In genomic region chr9:94183240-94183999, GRCh38 we compare ENCODE assay signal across 23 cellular contexts.
A peak's percentile ranks its signal among the peaks of the same experiment; 100 is the strongest.
DNase-seq lines count a peak whose midpoint lies in the region; ATAC-seq, FAIRE-seq and TF ChIP-seq lines count a peak whose summit lies in the region.
"Had no signal": no experiment of that assay in that cellular context is flagged by ENCODE, and none has a peak within 500 bp of the region (broad histone marks: within the 10 kb centered on the region; RNA-seq: fewer than 3 reads in every experiment).

No MANE protein-coding gene starts in this region.

- no peaks in the 10 kb centered on the region for H3K36me3 ChIP-seq in HepG2 (replicated peaks in 1 of 2; ENCODE audit: control insufficient read depth in 1 of 2, insufficient read depth in 2 of 2, low read length in 2 of 2)
- no peaks in the 10 kb centered on the region; the same call in none of the 2 replicates for H3K36me3 ChIP-seq in H7 (replicated peaks; ENCODE audit: control insufficient read depth, insufficient read depth, low read length)
- H3K36me3 ChIP-seq: breast epithelium had no signal

- TF ChIP-seq EP300 in HepG2 (IDR thresholded peaks at IDR 0.05; ENCODE audit: low read depth in 2 of 2, low read length in 2 of 2) (no peak), HepG2 (CRISPR knock-in tag; IDR thresholded peaks at IDR 0.05; ENCODE audit: borderline replicate concordance) (no peak)

- peaks cover 3% of the 10 kb centered on the region for H3K9me3 Mint-ChIP-seq in activated naive CD4-positive, alpha-beta T cell treated with anti-CD3 and anti-CD28 coated beads for 36 hours
- H3K9me3 Mint-ChIP-seq in activated T-helper 17 cell treated with anti-CD3 and anti-CD28 coated beads, Interleukin-2, amount 50 U/mL, for 72 hours: peaks cover 3% of the 10 kb centered on the region
- peaks cover 4 to 6% of the 10 kb centered on the region in 2 donors for H3K9me3 Mint-ChIP-seq in stimulated activated naive CD8-positive, alpha-beta T cell treated with anti-CD3 and anti-CD28 coated beads, Interleukin-15, amount 100 ng/mL, for 72 hours

- H3K4me3 ChIP-seq in HepG2 (replicated peaks in 1 of 3; ENCODE audit: insufficient read depth in 1 of 3, low read depth in 2 of 3, low read length in 3 of 3) (no peak overlapping the region), H7 (ENCODE audit: insufficient read depth, low read depth, low read length) (no peak overlapping the region)
- H3K4me3 ChIP-seq: BLaER1 treated with 17β-estradiol and CSF1 and Interleukin-3, amounts not matched to agents 10 nM and 100 nM; breast epithelium; coronary artery; esophagus squamous epithelium; gastroesophageal sphincter; HAP-1; upper lobe of left lung had no signal

- H3K36me3 Mint-ChIP-seq in activated naive CD4-positive, alpha-beta T cell treated with anti-CD3 and anti-CD28 coated beads for 36 hours (ENCODE audit: low read depth): peaks cover 32% of the 10 kb centered on the region
- H3K36me3 Mint-ChIP-seq in activated T-helper 17 cell treated with anti-CD3 and anti-CD28 coated beads, Interleukin-2, amount 50 U/mL, for 72 hours (ENCODE audit: low read depth): peaks cover 79% of the 10 kb centered on the region

- peaks cover 2% of the 10 kb centered on the region for H3K79me2 ChIP-seq in HepG2 (ENCODE audit: insufficient read depth, low read length)

- TF ChIP-seq CTCF in HepG2 (CRISPR knock-in tag; IDR thresholded peaks at IDR 0.05): no peak

- peaks cover 23% of the 10 kb centered on the region for H4K20me1 ChIP-seq in HepG2 (ENCODE audit: insufficient read depth, low read length)

- in situ Hi-C loops in HepG2 (cut with HindIII; ENCODE audit: extremely low pct_ligation_motif_present, low pct_unique_long_range_greater_than_20kb): no loop called here

- TF ChIP-seq RAD21 in HepG2 (CRISPR knock-in tag; IDR thresholded peaks at IDR 0.05): no peak

- TF ChIP-seq POLR2A in HepG2 (IDR thresholded peaks at IDR 0.05; ENCODE audit: insufficient read depth in 1 of 2, low read depth in 2 of 2, low read length in 2 of 2): no peak

- no peak overlapping the region for H3K27ac Mint-ChIP-seq in activated naive CD4-positive, alpha-beta T cell treated with anti-CD3 and anti-CD28 coated beads for 36 hours
- no peak overlapping the region for H3K27ac Mint-ChIP-seq in activated T-helper 17 cell treated with anti-CD3 and anti-CD28 coated beads, Interleukin-2, amount 50 U/mL, for 72 hours
- peak overlapping the region in 1 of 2 donors; percentile 55 for H3K27ac Mint-ChIP-seq in stimulated activated naive CD8-positive, alpha-beta T cell treated with anti-CD3 and anti-CD28 coated beads, Interleukin-15, amount 100 ng/mL, for 72 hours
- H3K27ac Mint-ChIP-seq: T-helper 2 cell treated with Interferon-gamma antibody and Interleukin-4, amounts not matched to agents 5 μg/mL and 100 μg/mL, for 36 hours had no signal

- peaks cover 33% of the 10 kb centered on the region for H3K4me1 Mint-ChIP-seq in activated naive CD4-positive, alpha-beta T cell treated with anti-CD3 and anti-CD28 coated beads for 36 hours (ENCODE audit: low read depth)
- H3K4me1 Mint-ChIP-seq in activated T-helper 17 cell treated with anti-CD3 and anti-CD28 coated beads, Interleukin-2, amount 50 U/mL, for 72 hours: peaks cover 27% of the 10 kb centered on the region
- peaks cover 36% of the 10 kb centered on the region for H3K4me1 Mint-ChIP-seq in stimulated activated naive CD8-positive, alpha-beta T cell treated with anti-CD3 and anti-CD28 coated beads, Interleukin-15, amount 100 ng/mL, for 72 hours

- CTCF ChIA-PET in activated naive CD4-positive, alpha-beta T cell treated with anti-CD3 and anti-CD28 coated beads for 36 hours (lab: Charles Lee): no interaction called here
- CTCF ChIA-PET in HepG2 (lab: Yijun Ruan, JAX; ENCODE audit: low intra/inter-chr PET ratio, low total read pairs): no interaction called here

- BruUV-seq in HepG2 (replicated peaks; lab: Mats Ljungman, UMichigan): no TSS peak

- H3K27me3 Mint-ChIP-seq in activated naive CD4-positive, alpha-beta T cell treated with anti-CD3 and anti-CD28 coated beads for 36 hours (ENCODE audit: low read depth): no peaks in the 10 kb centered on the region
- no peaks in the 10 kb centered on the region for H3K27me3 Mint-ChIP-seq in activated T-helper 17 cell treated with anti-CD3 and anti-CD28 coated beads, Interleukin-2, amount 50 U/mL, for 72 hours
- H3K27me3 Mint-ChIP-seq in stimulated activated naive CD8-positive, alpha-beta T cell treated with anti-CD3 and anti-CD28 coated beads, Interleukin-15, amount 100 ng/mL, for 72 hours: no peaks in the 10 kb centered on the region

- peak; percentile 75 for ATAC-seq in activated T-helper 17 cell treated with anti-CD3 and anti-CD28 coated beads, Interleukin-2, amount 50 U/mL, for 72 hours (replicated peaks)
- peak; percentile 3; the same call in 2 of the 3 replicates for ATAC-seq in HepG2
- peak; percentile 67 for ATAC-seq in stimulated activated naive CD8-positive, alpha-beta T cell treated with anti-CD3 and anti-CD28 coated beads, Interleukin-15, amount 100 ng/mL, for 72 hours
- ATAC-seq: gastroesophageal sphincter had no signal

- DNase-seq in activated naive CD4-positive, alpha-beta T cell treated with anti-CD3 and anti-CD28 coated beads for 36 hours: peak; percentile 11
- DNase-seq in activated naive CD4-positive, alpha-beta T cell (lab: John Stamatoyannopoulos, UW): no peak
- DNase-seq in HepG2 (ENCODE audit: low spot score): no peak
- no peak for DNase-seq in stimulated activated naive CD8-positive, alpha-beta T cell treated with anti-CD3 and anti-CD28 coated beads, Interleukin-15, amount 100 ng/mL, for 72 hours
- DNase-seq in NCI-H187 treated with DMSO at 0.1 percent for 48 hours (lab: John Stamatoyannopoulos, UW): no peak
- DNase-seq in H7: no peak
- no peak for DNase-seq in EL
- DNase-seq: ACHN; activated T-cell treated with anti-CD3 and anti-CD28 coated beads, Interleukin-2, amount 50 U/mL, for 48 hours; esophagus squamous epithelium; NCI-H1105 treated with DMSO at 0.1 percent for 48 hours; NCI-H510A treated with DMSO at 0.1 percent for 48 hours; stimulated activated CD4-positive, alpha-beta T cell treated with anti-CD3 and anti-CD28 coated beads, Interleukin-4, amount 100 ng/mL, for 24 hours; upper lobe of left lung had no signal

- no peak overlapping the region for H3K9ac ChIP-seq in HepG2 (ENCODE audit: insufficient read depth, low read depth, low read length)
- H3K9ac ChIP-seq: BLaER1 treated with 17β-estradiol and CSF1 and Interleukin-3, amounts not matched to agents 10 nM and 100 nM had no signal

- POLR2A ChIA-PET in HepG2 (lab: Yijun Ruan, JAX): no interaction called here

- intact Hi-C loops in activated naive CD4-positive, alpha-beta T cell treated with anti-CD3 and anti-CD28 coated beads for 36 hours (cut with micrococcal nuclease): no loop called here
- intact Hi-C loops in HepG2 (cut with micrococcal nuclease; ENCODE audit: unreplicated experiment): no loop called here

- no peaks in the 10 kb centered on the region for H3K9me3 ChIP-seq in HepG2 (ENCODE audit: low read length)
- H3K9me3 ChIP-seq: gastroesophageal sphincter, HAP-1, upper lobe of left lung had no signal

- H3K27me3 ChIP-seq in HepG2 (ENCODE audit: control insufficient read depth in 1 of 2, insufficient read depth in 2 of 2, low read length in 2 of 2) (no peaks in the 10 kb centered on the region), H7 (ENCODE audit: control insufficient read depth, insufficient read depth, low read length) (no peaks in the 10 kb centered on the region)
- H3K27me3 ChIP-seq: BLaER1 treated with 17β-estradiol and CSF1 and Interleukin-3, amounts not matched to agents 10 nM and 100 nM; breast epithelium; esophagus squamous epithelium; gastroesophageal sphincter; neutrophil; upper lobe of left lung had no signal

- H2AFZ ChIP-seq in HepG2 (ENCODE audit: low read length): no peak overlapping the region

- no peak overlapping the region for H3K4me3 Mint-ChIP-seq in activated naive CD4-positive, alpha-beta T cell treated with anti-CD3 and anti-CD28 coated beads for 36 hours
- H3K4me3 Mint-ChIP-seq in activated T-helper 17 cell treated with anti-CD3 and anti-CD28 coated beads, Interleukin-2, amount 50 U/mL, for 72 hours: no peak overlapping the region
- no peak overlapping the region for H3K4me3 Mint-ChIP-seq in stimulated activated naive CD8-positive, alpha-beta T cell treated with anti-CD3 and anti-CD28 coated beads, Interleukin-15, amount 100 ng/mL, for 72 hours
- H3K4me3 Mint-ChIP-seq: T-helper 2 cell treated with Interferon-gamma antibody and Interleukin-4, amounts not matched to agents 5 μg/mL and 100 μg/mL, for 36 hours had no signal

- H3K27ac ChIP-seq in HepG2 (ENCODE audit: extremely low read length, insufficient read depth, low read length): no peak overlapping the region
- H3K27ac ChIP-seq: BLaER1 treated with 17β-estradiol and CSF1 and Interleukin-3, amounts not matched to agents 10 nM and 100 nM; breast epithelium; esophagus squamous epithelium; neutrophil had no signal

- 97% methylated on average over 5 of the region's 5 CpGs for WGBS in HepG2 (ENCODE audit: low lambda C conversion rate)

- FAIRE-seq in HepG2 (lab: Jason Lieb, UNC): no peak
- FAIRE-seq: islet of Langerhans had no signal

- H3K4me1 ChIP-seq in HepG2 (ENCODE audit: insufficient read depth, low read length): peaks cover 16% of the 10 kb centered on the region
- H3K4me1 ChIP-seq: HAP-1 had no signal

- no peak overlapping the region for H3K4me2 ChIP-seq in HepG2 (ENCODE audit: low read depth, low read length)

TF ChIP-seq in HepG2, 621 proteins besides CTCF, POLR2A, EP300 and RAD21 (continues in another document):
- 0 out of 2 replicates have a peak, but pooled peaks have one; percentile 58 for TF ChIP-seq PAF1 (CRISPR knock-in tag; IDR thresholded peaks at IDR 0.05)
- peak; percentile 50 for TF ChIP-seq RBM22 (optimal IDR thresholded peaks at IDR 0.05; ENCODE audit: low read length)

Comparison
In these comparisons a context has a peak if more than half of its experiments do, and no peak if none do; other contexts are left out.
1. ATAC-seq: peak in every context shown above with its lines; median percentile 75 in activated T-helper 17 cell treated with anti-CD3 and anti-CD28 coated beads, Interleukin-2, amount 50 U/mL, for 72 hours; 67 in stimulated activated naive CD8-positive, alpha-beta T cell treated with anti-CD3 and anti-CD28 coated beads, Interleukin-15, amount 100 ng/mL, for 72 hours; 3 in HepG2.